8 cellular contexts compared by ENCODE assay signal in genomic region chr9:113875917-113876805, GRCh38. TPM values are rescaled to one million over a fixed set of nuclear protein-coding genes. Genes with fewer than 3 reads are reported as not detected.
A peak's percentile ranks its signal among the peaks of the same experiment; 100 is the strongest.
DNase-seq lines count a peak whose midpoint lies in the region; ATAC-seq and TF ChIP-seq lines count a peak whose summit lies in the region.

TSS of gene ZNF618 (plus strand) at chr9:113876309. CDS start at chr9:113876381, 72 bp downstream.

- no peaks in the 10 kb centered on the region for H3K27me3 ChIP-seq in SU-DHL-6 (ENCODE audit: low read length)
- no peaks in the 10 kb centered on the region for H3K27me3 ChIP-seq in dorsolateral prefrontal cortex
- H3K27me3 ChIP-seq in liver (ENCODE audit: control insufficient read depth in 4 of 4, insufficient read depth in 4 of 4, low read length in 3 of 4) = no peaks in the 10 kb centered on the region
- no peaks in the 10 kb centered on the region for H3K27me3 ChIP-seq in stomach smooth muscle (ENCODE audit: control insufficient read depth in 1 of 2, insufficient read depth in 2 of 2, low read length in 2 of 2)

- intact Hi-C loops in dorsolateral prefrontal cortex (cut with DNase I) = loop anchor here (2.0 to 10.0 kb wide), 3 partner anchors 69 to 119 kb away; no protein-coding TSS in a partner anchor

- TF ChIP-seq RAD21 in liver (IDR thresholded peaks at IDR 0.05) = no peak

- no peak for TF ChIP-seq CTCF in HFFc6 (IDR thresholded peaks at IDR 0.05)
- TF ChIP-seq CTCF in SU-DHL-6 (IDR thresholded peaks at IDR 0.05; ENCODE audit: insufficient read depth, low read length, poor library complexity, severe bottlenecking) = no peak
- peak in 2 of 56 donors; percentile 1 to 5 for TF ChIP-seq CTCF in dorsolateral prefrontal cortex (IDR thresholded peaks at IDR 0.05 in 54 of 56, conservative IDR thresholded peaks at IDR 0.05 in 2 of 56; ENCODE audit: low read depth in 1 of 56, partially characterized antibody in 56 of 56)
- TF ChIP-seq CTCF in liver (IDR thresholded peaks at IDR 0.05; ENCODE audit: low read depth, low read length, missing input control) = no peak

- no peaks in the 10 kb centered on the region for H3F3A ChIP-seq in SU-DHL-6 (ENCODE audit: insufficient read depth)

- peaks cover 41% of the 10 kb centered on the region for H3K4me1 Mint-ChIP-seq in HFFc6 (ENCODE audit: low read depth)

- peaks cover 8% of the 10 kb centered on the region for H3K27me3 Mint-ChIP-seq in HFFc6 (ENCODE audit: insufficient read depth)

- peak within 1 kb of the TSS; percentile 87 for H3K27ac Mint-ChIP-seq in HFFc6

- H3K9me3 ChIP-seq in ES-I3 (ENCODE audit: control insufficient read depth, insufficient read depth, low read length) (no peaks in the 10 kb centered on the region), SU-DHL-6 (ENCODE audit: insufficient read depth, low read length) (no peaks in the 10 kb centered on the region), liver (ENCODE audit: control insufficient read depth in 4 of 4, low read length in 3 of 4) (no peaks in the 10 kb centered on the region), stomach smooth muscle (ENCODE audit: control insufficient read depth in 2 of 2, low read length in 2 of 2) (no peaks in the 10 kb centered on the region)

- no peaks in the 10 kb centered on the region for H3K9me2 ChIP-seq in SU-DHL-6 (replicated peaks; ENCODE audit: insufficient read depth, low read length)

- H3K4me1 ChIP-seq in ES-I3 (ENCODE audit: insufficient read depth, low read length) (peaks cover 4% of the 10 kb centered on the region; the same call in 1 of the 2 replicates), liver (ENCODE audit: control insufficient read depth in 4 of 4, insufficient read depth in 4 of 4, low read length in 3 of 4) (peaks cover 0 to 10% (median 6%) of the 10 kb centered on the region in 4 donors), stomach smooth muscle (ENCODE audit: control insufficient read depth, insufficient read depth, low read length) (no peaks in the 10 kb centered on the region)

- no peaks in the 10 kb centered on the region for H3K79me2 ChIP-seq in SU-DHL-6 (ENCODE audit: insufficient read depth, low read length)

- no peak for ATAC-seq in GM21528 (IDR thresholded peaks at IDR 0.05; ENCODE audit: low FRiP score, unreplicated experiment)

- H4K20me1 ChIP-seq in SU-DHL-6 (ENCODE audit: low read depth, low read length) = no peaks in the 10 kb centered on the region

- WGBS in liver = under 1% methylated on average over 100 of the region's 117 CpGs

- no peak for DNase-seq in HFFc6
- DNase-seq in dorsolateral prefrontal cortex = peak in 4 of 10 donors; percentile 25 to 54 (median 47)
- no peak for DNase-seq in retina

- peak within 1 kb of the TSS; percentile 95 for H3K4me3 Mint-ChIP-seq in HFFc6

- H3K4me2 ChIP-seq in SU-DHL-6 (ENCODE audit: low read depth, low read length, poor library complexity, severe bottlenecking) = peak within 1 kb of the TSS; percentile 99

- peaks cover 17% of the 10 kb centered on the region for H3K36me3 Mint-ChIP-seq in HFFc6 (ENCODE audit: low read depth)

- peak within 1 kb of the TSS; percentile 100 for H2AFZ ChIP-seq in SU-DHL-6 (ENCODE audit: low read depth, low read length, severe bottlenecking)

- H3K9me3 Mint-ChIP-seq in HFFc6 = no peaks in the 10 kb centered on the region

- peak within 1 kb of the TSS; percentile 89 for H3K4me3 ChIP-seq in SU-DHL-6 (ENCODE audit: insufficient read depth, low read length, poor library complexity, severe bottlenecking)
- peak within 1 kb of the TSS; percentile 66 to 92 (median 83) for H3K4me3 ChIP-seq in dorsolateral prefrontal cortex
- peak within 1 kb of the TSS; percentile 69 to 96 (median 81) for H3K4me3 ChIP-seq in liver (ENCODE audit: low read depth in 1 of 3, low read length in 3 of 3)
- H3K4me3 ChIP-seq in stomach smooth muscle (ENCODE audit: low read length in 2 of 2) = peak within 1 kb of the TSS; percentile 59 to 73

- peak within 1 kb of the TSS; percentile 89 for H3K9ac ChIP-seq in ES-I3 (ENCODE audit: low read depth, low read length)
- H3K9ac ChIP-seq in SU-DHL-6 (ENCODE audit: low read length) = peak within 1 kb of the TSS; percentile 76
- peak within 1 kb of the TSS; percentile 74 to 93 for H3K9ac ChIP-seq in liver (ENCODE audit: low read depth in 1 of 2, low read length in 2 of 2)
- peak within 1 kb of the TSS in 1 of 2 donors; percentile 28 for H3K9ac ChIP-seq in stomach smooth muscle (ENCODE audit: low read length in 2 of 2)

- H3K27ac ChIP-seq in SU-DHL-6 (ENCODE audit: low read depth, low read length) = no peak within 1 kb of the TSS
- peak within 1 kb of the TSS in 34 of 59 donors; percentile 12 to 86 (median 68) for H3K27ac ChIP-seq in dorsolateral prefrontal cortex
- peak within 1 kb of the TSS; percentile 78 to 90 for H3K27ac ChIP-seq in liver (ENCODE audit: low read depth in 1 of 2, low read length in 2 of 2)
- H3K27ac ChIP-seq in stomach smooth muscle (ENCODE audit: low read length) = no peak within 1 kb of the TSS

- no peaks in the 10 kb centered on the region for H3K36me3 ChIP-seq in ES-I3 (ENCODE audit: insufficient read depth, low read length)
- no peaks in the 10 kb centered on the region for H3K36me3 ChIP-seq in SU-DHL-6 (ENCODE audit: low read length)
- H3K36me3 ChIP-seq in liver (ENCODE audit: control insufficient read depth in 4 of 4, insufficient read depth in 3 of 4, low read depth in 1 of 4, low read length in 3 of 4) = no peaks in the 10 kb centered on the region
- H3K36me3 ChIP-seq in stomach smooth muscle (ENCODE audit: control insufficient read depth in 2 of 2, insufficient read depth in 2 of 2, low read length in 2 of 2) = no peaks in the 10 kb centered on the region

TF ChIP-seq in liver, 16 proteins besides CTCF, POLR2A, EP300 and RAD21:
- TF ChIP-seq HNF4A (conservative IDR thresholded peaks at IDR 0.05) (no peak), YY1 (IDR thresholded peaks at IDR 0.05) (peak; percentile 89)

RNA-seq across cellular contexts. Expression of gene ZNF618, which starts in this region (rescaled TPM):
- 10 to 100 TPM in 4 of 6 experiments, 1 to 10 TPM in 2; 9.4 to 13.6 (median 11.5) TPM for total RNA-seq in HFFc6 (2021; fragmentation: NEBNext Ultra II Directional; extraction: Animal tissue kit (Norgen Biotek cat#: 25700))
- total RNA-seq in dorsolateral prefrontal cortex (10 to 100 TPM in 3 of 120 experiments, 1 to 10 TPM in 117; 3.2 to 10.5 (median 6.8) TPM), liver (1 to 10 TPM; 3.7 to 6.5 TPM)
- 1 to 10 TPM; 2.2 to 3.7 TPM for polyA plus RNA-seq in liver

Comparison
In these comparisons a context has a peak if more than half of its experiments do, and no peak if none do; other contexts are left out.
1. H3K27ac ChIP-seq: peak in dorsolateral prefrontal cortex (34 of 59) and liver (2 of 2); none in SU-DHL-6 (single experiment) and stomach smooth muscle (single experiment).
2. Peak in every context shown above with its lines, with median percentiles within 50 percentile points of each other: H3K4me3 ChIP-seq.